8 cellular contexts compared by ENCODE assay signal in genomic region chrX:24506082-24506481, GRCh38. TPM values are rescaled to one million over a fixed set of nuclear protein-coding genes. Genes with fewer than 3 reads are reported as not detected.
A peak's percentile ranks its signal among the peaks of the same experiment; 100 is the strongest.
DNase-seq lines count a peak whose midpoint lies in the region; ATAC-seq and TF ChIP-seq lines count a peak whose summit lies in the region.

No MANE protein-coding gene starts in this region.

- peak; percentile 97 for ATAC-seq in HG03442 (IDR thresholded peaks at IDR 0.05; ENCODE audit: unreplicated experiment)

- no peak for TF ChIP-seq POLR2A in testis (IDR thresholded peaks at IDR 0.05)

- H3K4me3 ChIP-seq in tibial artery = no peak overlapping the region
- H3K4me3 ChIP-seq in testis = no peak overlapping the region

- H3K27ac ChIP-seq in tibial artery (peak overlapping the region; percentile 15 to 33), testis (no peak overlapping the region)

- TF ChIP-seq CTCF in tibial artery (IDR thresholded peaks at IDR 0.05) (no peak), testis (IDR thresholded peaks at IDR 0.05) (no peak)

- peak; percentile 36 for DNase-seq in stimulated activated CD4-positive, alpha-beta T cell treated with anti-CD3 and anti-CD28 coated beads, Interleukin-1b, Interleukin-23, amount 100 ng/mL, for 48 hours
- no peak for DNase-seq in stimulated activated CD4-positive, alpha-beta T cell treated with anti-CD3 and anti-CD28 coated beads, Interleukin-12 subunit alpha, Interleukin-12 subunit beta, amount 100 ng/mL, for 4 hours
- peak; percentile 84 for DNase-seq in amniotic epithelial cell (ENCODE audit: low read depth)
- no peak for DNase-seq in tibial artery
- no peak for DNase-seq in NCI-H2029 (lab: John Stamatoyannopoulos, UW)
- DNase-seq in NCI-H69 (lab: John Stamatoyannopoulos, UW) = no peak
- DNase-seq in testis = no peak

- intact Hi-C loops in tibial artery (cut with DNase I; ENCODE audit: low total_unique reads) (no loop called here), testis (cut with DNase I; ENCODE audit: low total_unique reads) (no loop called here)

- peaks cover 4 to 28% (median 14%) of the 10 kb centered on the region in 3 donors for H3K36me3 ChIP-seq in tibial artery
- no peaks in the 10 kb centered on the region for H3K36me3 ChIP-seq in testis (ENCODE audit: low read depth, missing control alignments)

- H3K27me3 ChIP-seq in tibial artery (no peaks in the 10 kb centered on the region), testis (no peaks in the 10 kb centered on the region)

- H3K4me1 ChIP-seq in tibial artery (no peaks in the 10 kb centered on the region), testis (no peaks in the 10 kb centered on the region)

- no peaks in the 10 kb centered on the region for H3K9me3 ChIP-seq in tibial artery
- H3K9me3 ChIP-seq in testis = no peaks in the 10 kb centered on the region

- 78% methylated on average over 1 of the region's 1 CpG; no CpG with 5 or more reads in 1 of the 2 donors for WGBS in testis, 2 donors

RNA-seq across cellular contexts. Expression of gene PDK3, which starts 41.0 kb away (rescaled TPM):
- 10 to 100 TPM; 71.1 to 74.8 TPM for total RNA-seq in testis
- 28.1 TPM for polyA plus RNA-seq in testis (ENCODE audit: insufficient read depth, low read depth, low replicate concordance)

Comparison
In these comparisons a context has a peak if more than half of its experiments do, and no peak if none do; other contexts are left out.
1. DNase-seq: peak in stimulated activated CD4-positive, alpha-beta T cell treated with anti-CD3 and anti-CD28 coated beads, Interleukin-1b, Interleukin-23, amount 100 ng/mL, for 48 hours (single experiment) and amniotic epithelial cell (single experiment); none in stimulated activated CD4-positive, alpha-beta T cell treated with anti-CD3 and anti-CD28 coated beads, Interleukin-12 subunit alpha, Interleukin-12 subunit beta, amount 100 ng/mL, for 4 hours (single experiment), tibial artery (0 of 2), NCI-H2029 (single experiment), NCI-H69 (single experiment) and testis (single experiment).
2. H3K27ac ChIP-seq: peak in tibial artery (2 of 2); none in testis (0 of 2).